28 cellular contexts compared by ENCODE assay signal in genomic region chr2:63432373-63432772, GRCh38.
A peak's percentile ranks its signal among the peaks of the same experiment; 100 is the strongest.
DNase-seq lines count a peak whose midpoint lies in the region; FAIRE-seq and TF ChIP-seq lines count a peak whose summit lies in the region.
"Had no signal": no experiment of that assay in that cellular context is flagged by ENCODE, and none has a peak within 500 bp of the region (broad histone marks: within the 10 kb centered on the region; RNA-seq: fewer than 3 reads in every experiment).

No MANE protein-coding gene starts in this region.

- no peaks in the 10 kb centered on the region for H3K27me3 ChIP-seq in prostate gland (replicated peaks; ENCODE audit: insufficient read depth)
- H3K27me3 ChIP-seq: ascending aorta, dorsolateral prefrontal cortex, hepatocyte, Peyer's patch, SJCRH30, testis had no signal

- TF ChIP-seq POLR2A in GM12891 (IDR thresholded peaks at IDR 0.05; ENCODE audit: low read depth, low read length) (no peak), prostate gland (IDR thresholded peaks at IDR 0.05) (no peak)

- H3K27ac ChIP-seq in prostate gland: no peak overlapping the region
- H3K27ac ChIP-seq: ascending aorta, dorsolateral prefrontal cortex, hepatocyte, HL-60, Peyer's patch, SJCRH30, testis had no signal

- no peak for DNase-seq in GM12891 (ENCODE audit: insufficient read length, low spot score)
- peak; percentile 7 for DNase-seq in OCI-M1 (lab: John Stamatoyannopoulos, UW)
- peak; percentile 63 for DNase-seq in choroid plexus epithelial cell (ENCODE audit: low read depth)
- DNase-seq in glomerular endothelial cell (ENCODE audit: extremely low read depth, low read depth, low spot score): peak; percentile 20
- DNase-seq in foreskin melanocyte: no peak
- no peak for DNase-seq in prostate gland (ENCODE audit: low spot score)
- no peak for DNase-seq in activated CD4-positive, alpha-beta T cell treated with anti-CD3 and anti-CD28 coated beads for 1 hour
- DNase-seq in T-helper 1 cell: no peak
- DNase-seq: activated CD4-positive, alpha-beta memory T cell treated with anti-CD3 and anti-CD28 coated beads, Interleukin-2, amount 10 ng/mL, durations not matched to agents 7 days and 5 days; activated CD8-positive, alpha-beta memory T cell treated with anti-CD3 and anti-CD28 coated beads, Interleukin-2, amount 50 U/mL, for 48 hours; C1 segment of cervical spinal cord; COR-L47; DMS53; dorsolateral prefrontal cortex; GDM1; HFFc6; left cardiac atrium; NCI-H1092 treated with DMSO at 0.1 percent for 48 hours; NCI-H187; NCI-H2171 treated with DMSO at 0.1 percent for 48 hours; NCI-H524; Peyer's patch; SJCRH30; stimulated activated naive CD4-positive, alpha-beta T cell; testis had no signal

- TF ChIP-seq CTCF in choroid plexus epithelial cell (conservative IDR thresholded peaks at IDR 0.05; ENCODE audit: low read depth, low read length) (no peak), prostate gland (IDR thresholded peaks at IDR 0.05) (no peak)

- intact Hi-C loops in prostate gland (cut with DNase I): no loop called here

- H3K4me1 ChIP-seq in prostate gland (replicated peaks): no peaks in the 10 kb centered on the region
- H3K4me1 ChIP-seq: ascending aorta, Peyer's patch, SJCRH30, testis had no signal

- FAIRE-seq in GM12891 (lab: Jason Lieb, UNC): peak; percentile 16

- H3K9me3 ChIP-seq in prostate gland: no peaks in the 10 kb centered on the region
- H3K9me3 ChIP-seq: ascending aorta, Peyer's patch, testis had no signal

- H3K36me3 ChIP-seq in prostate gland: no peaks in the 10 kb centered on the region
- H3K36me3 ChIP-seq: ascending aorta, Peyer's patch had no signal

- H3K4me3 ChIP-seq in choroid plexus epithelial cell (ENCODE audit: low read depth, low read length) (no peak overlapping the region), prostate gland (no peak overlapping the region)
- H3K4me3 ChIP-seq: ascending aorta, dorsolateral prefrontal cortex, hepatocyte, Peyer's patch, SJCRH30, testis had no signal

TF ChIP-seq in GM12891, 5 proteins besides CTCF, POLR2A, EP300 and RAD21:
- no peak for TF ChIP-seq POLR2AphosphoS5 (IDR thresholded peaks at IDR 0.05; ENCODE audit: low read depth, low read length)
- no peak for TF ChIP-seq PAX5 (IDR thresholded peaks at IDR 0.05; ENCODE audit: insufficient read depth, low read length, severe bottlenecking)
- no peak for TF ChIP-seq TAF1 (IDR thresholded peaks at IDR 0.05; ENCODE audit: low read depth, low read length)
- no peak for TF ChIP-seq SPI1 (IDR thresholded peaks at IDR 0.05; ENCODE audit: low read depth, low read length)
- TF ChIP-seq POU2F2 (IDR thresholded peaks at IDR 0.05; ENCODE audit: low read depth, low read length): no peak

Comparison
In these comparisons a context has a peak if more than half of its experiments do, and no peak if none do; other contexts are left out.
1. DNase-seq: peak in OCI-M1 (single experiment), choroid plexus epithelial cell (single experiment) and glomerular endothelial cell (single experiment); none in GM12891 (single experiment), foreskin melanocyte (single experiment), prostate gland (single experiment), activated CD4-positive, alpha-beta T cell treated with anti-CD3 and anti-CD28 coated beads for 1 hour (single experiment) and T-helper 1 cell (0 of 5).